13 cellular contexts compared by ENCODE assay signal in genomic region chr12:99455350-99456037, GRCh38.
A peak's percentile ranks its signal among the peaks of the same experiment; 100 is the strongest.
DNase-seq lines count a peak whose midpoint lies in the region; ATAC-seq lines count a peak whose summit lies in the region.
"Had no signal": no experiment of that assay in that cellular context is flagged by ENCODE, and none has a peak within 500 bp of the region (broad histone marks: within the 10 kb centered on the region; RNA-seq: fewer than 3 reads in every experiment).

No MANE protein-coding gene starts in this region.

- no peak overlapping the region for H3K4me3 Mint-ChIP-seq in activated naive CD8-positive, alpha-beta T cell treated with anti-CD3 and anti-CD28 coated beads for 36 hours
- H3K4me3 Mint-ChIP-seq: CD14-positive monocyte; effector memory CD8-positive, alpha-beta T cell had no signal

- ATAC-seq in GM19035 (IDR thresholded peaks at IDR 0.05; ENCODE audit: unreplicated experiment), result peak; percentile 17
- ATAC-seq: effector memory CD8-positive, alpha-beta T cell had no signal

- peaks cover 9% of the 10 kb centered on the region for H3K9me3 Mint-ChIP-seq in activated naive CD8-positive, alpha-beta T cell treated with anti-CD3 and anti-CD28 coated beads for 36 hours

- H3K36me3 Mint-ChIP-seq in activated naive CD8-positive, alpha-beta T cell treated with anti-CD3 and anti-CD28 coated beads for 36 hours, result no peaks in the 10 kb centered on the region
- H3K36me3 Mint-ChIP-seq: CD14-positive monocyte had no signal

- DNase-seq in A172 (ENCODE audit: low spot score) (peak; percentile 85), OCI-M1 (lab: John Stamatoyannopoulos, UW) (peak; percentile 24), fibroblast of gingiva (ENCODE audit: low read depth) (peak; percentile 52), NCI-H2029 (lab: John Stamatoyannopoulos, UW) (no peak), NAMALWA (ENCODE audit: low spot score) (no peak), NCI-H82 treated with DMSO at 0.1 percent for 48 hours (lab: John Stamatoyannopoulos, UW; ENCODE audit: unreplicated experiment) (no peak)
- DNase-seq in activated naive CD8-positive, alpha-beta T cell treated with anti-CD3 and anti-CD28 coated beads for 36 hours, result no peak
- DNase-seq: effector memory CD8-positive, alpha-beta T cell; left cardiac atrium; NCI-H1694 treated with DMSO at 0.1 percent for 48 hours; T-helper 1 cell had no signal

- no peaks in the 10 kb centered on the region for H3K4me1 Mint-ChIP-seq in activated naive CD8-positive, alpha-beta T cell treated with anti-CD3 and anti-CD28 coated beads for 36 hours
- H3K4me1 Mint-ChIP-seq: CD14-positive monocyte had no signal

- H3K27me3 Mint-ChIP-seq in activated naive CD8-positive, alpha-beta T cell treated with anti-CD3 and anti-CD28 coated beads for 36 hours, result no peaks in the 10 kb centered on the region
- H3K27me3 Mint-ChIP-seq: effector memory CD8-positive, alpha-beta T cell had no signal

- no peak overlapping the region for H3K27ac Mint-ChIP-seq in activated naive CD8-positive, alpha-beta T cell treated with anti-CD3 and anti-CD28 coated beads for 36 hours
- H3K27ac Mint-ChIP-seq: CD14-positive monocyte; effector memory CD8-positive, alpha-beta T cell had no signal

Comparison
In these comparisons a context has a peak if more than half of its experiments do, and no peak if none do; other contexts are left out.
1. DNase-seq: peak in A172 (single experiment), OCI-M1 (single experiment) and fibroblast of gingiva (single experiment); none in NCI-H2029 (single experiment), NAMALWA (single experiment), NCI-H82 treated with DMSO at 0.1 percent for 48 hours (single experiment) and activated naive CD8-positive, alpha-beta T cell treated with anti-CD3 and anti-CD28 coated beads for 36 hours (single experiment).